1 cellular context compared by ENCODE assay signal in genomic region chr9:92298036-92298435, GRCh38.
TF ChIP-seq lines count a peak whose summit lies in the region.

No MANE protein-coding gene starts in this region.

TF ChIP-seq in GM12878, 131 proteins besides CTCF, POLR2A, EP300 and RAD21:
- TF ChIP-seq MAX (IDR thresholded peaks at IDR 0.05; ENCODE audit: low read depth, low read length), result no peak
- TF ChIP-seq, protein P1, sequence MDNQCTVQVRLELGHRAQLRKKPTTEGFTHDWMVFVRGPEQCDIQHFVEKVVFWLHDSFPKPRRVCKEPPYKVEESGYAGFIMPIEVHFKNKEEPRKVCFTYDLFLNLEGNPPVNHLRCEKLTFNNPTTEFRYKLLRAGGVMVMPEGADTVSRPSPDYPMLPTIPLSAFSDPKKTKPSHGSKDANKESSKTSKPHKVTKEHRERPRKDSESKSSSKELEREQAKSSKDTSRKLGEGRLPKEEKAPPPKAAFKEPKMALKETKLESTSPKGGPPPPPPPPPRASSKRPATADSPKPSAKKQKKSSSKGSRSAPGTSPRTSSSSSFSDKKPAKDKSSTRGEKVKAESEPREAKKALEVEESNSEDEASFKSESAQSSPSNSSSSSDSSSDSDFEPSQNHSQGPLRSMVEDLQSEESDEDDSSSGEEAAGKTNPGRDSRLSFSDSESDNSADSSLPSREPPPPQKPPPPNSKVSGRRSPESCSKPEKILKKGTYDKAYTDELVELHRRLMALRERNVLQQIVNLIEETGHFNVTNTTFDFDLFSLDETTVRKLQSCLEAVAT (IDR thresholded peaks at IDR 0.05), result no peak
- TF ChIP-seq, protein P2, sequence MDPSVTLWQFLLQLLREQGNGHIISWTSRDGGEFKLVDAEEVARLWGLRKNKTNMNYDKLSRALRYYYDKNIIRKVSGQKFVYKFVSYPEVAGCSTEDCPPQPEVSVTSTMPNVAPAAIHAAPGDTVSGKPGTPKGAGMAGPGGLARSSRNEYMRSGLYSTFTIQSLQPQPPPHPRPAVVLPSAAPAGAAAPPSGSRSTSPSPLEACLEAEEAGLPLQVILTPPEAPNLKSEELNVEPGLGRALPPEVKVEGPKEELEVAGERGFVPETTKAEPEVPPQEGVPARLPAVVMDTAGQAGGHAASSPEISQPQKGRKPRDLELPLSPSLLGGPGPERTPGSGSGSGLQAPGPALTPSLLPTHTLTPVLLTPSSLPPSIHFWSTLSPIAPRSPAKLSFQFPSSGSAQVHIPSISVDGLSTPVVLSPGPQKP (IDR thresholded peaks at IDR 0.05; ENCODE audit: low read depth, low read length), result no peak
- no peak for TF ChIP-seq KLF5 (IDR thresholded peaks at IDR 0.05; ENCODE audit: partially characterized antibody)
- TF ChIP-seq IKZF2 (IDR thresholded peaks at IDR 0.05), result no peak
- TF ChIP-seq TARDBP (IDR thresholded peaks at IDR 0.05; ENCODE audit: borderline replicate concordance), result no peak
- TF ChIP-seq, protein P3, sequence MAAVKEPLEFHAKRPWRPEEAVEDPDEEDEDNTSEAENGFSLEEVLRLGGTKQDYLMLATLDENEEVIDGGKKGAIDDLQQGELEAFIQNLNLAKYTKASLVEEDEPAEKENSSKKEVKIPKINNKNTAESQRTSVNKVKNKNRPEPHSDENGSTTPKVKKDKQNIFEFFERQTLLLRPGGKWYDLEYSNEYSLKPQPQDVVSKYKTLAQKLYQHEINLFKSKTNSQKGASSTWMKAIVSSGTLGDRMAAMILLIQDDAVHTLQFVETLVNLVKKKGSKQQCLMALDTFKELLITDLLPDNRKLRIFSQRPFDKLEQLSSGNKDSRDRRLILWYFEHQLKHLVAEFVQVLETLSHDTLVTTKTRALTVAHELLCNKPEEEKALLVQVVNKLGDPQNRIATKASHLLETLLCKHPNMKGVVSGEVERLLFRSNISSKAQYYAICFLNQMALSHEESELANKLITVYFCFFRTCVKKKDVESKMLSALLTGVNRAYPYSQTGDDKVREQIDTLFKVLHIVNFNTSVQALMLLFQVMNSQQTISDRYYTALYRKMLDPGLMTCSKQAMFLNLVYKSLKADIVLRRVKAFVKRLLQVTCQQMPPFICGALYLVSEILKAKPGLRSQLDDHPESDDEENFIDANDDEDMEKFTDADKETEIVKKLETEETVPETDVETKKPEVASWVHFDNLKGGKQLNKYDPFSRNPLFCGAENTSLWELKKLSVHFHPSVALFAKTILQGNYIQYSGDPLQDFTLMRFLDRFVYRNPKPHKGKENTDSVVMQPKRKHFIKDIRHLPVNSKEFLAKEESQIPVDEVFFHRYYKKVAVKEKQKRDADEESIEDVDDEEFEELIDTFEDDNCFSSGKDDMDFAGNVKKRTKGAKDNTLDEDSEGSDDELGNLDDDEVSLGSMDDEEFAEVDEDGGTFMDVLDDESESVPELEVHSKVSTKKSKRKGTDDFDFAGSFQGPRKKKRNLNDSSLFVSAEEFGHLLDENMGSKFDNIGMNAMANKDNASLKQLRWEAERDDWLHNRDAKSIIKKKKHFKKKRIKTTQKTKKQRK (IDR thresholded peaks at IDR 0.05; ENCODE audit: low read depth, low read length), result no peak
- TF ChIP-seq CHD1 (IDR thresholded peaks at IDR 0.05; ENCODE audit: low read depth, low read length), result no peak
- TF ChIP-seq ETV6 (conservative IDR thresholded peaks at IDR 0.05 in 1 of 2, IDR thresholded peaks at IDR 0.05 in 1 of 2; ENCODE audit: borderline replicate concordance in 1 of 2, low read depth in 1 of 2), result no peak
- no peak for TF ChIP-seq DPF2 (IDR thresholded peaks at IDR 0.05)
- no peak for TF ChIP-seq PAX8 (IDR thresholded peaks at IDR 0.05)
- TF ChIP-seq, protein P4, sequence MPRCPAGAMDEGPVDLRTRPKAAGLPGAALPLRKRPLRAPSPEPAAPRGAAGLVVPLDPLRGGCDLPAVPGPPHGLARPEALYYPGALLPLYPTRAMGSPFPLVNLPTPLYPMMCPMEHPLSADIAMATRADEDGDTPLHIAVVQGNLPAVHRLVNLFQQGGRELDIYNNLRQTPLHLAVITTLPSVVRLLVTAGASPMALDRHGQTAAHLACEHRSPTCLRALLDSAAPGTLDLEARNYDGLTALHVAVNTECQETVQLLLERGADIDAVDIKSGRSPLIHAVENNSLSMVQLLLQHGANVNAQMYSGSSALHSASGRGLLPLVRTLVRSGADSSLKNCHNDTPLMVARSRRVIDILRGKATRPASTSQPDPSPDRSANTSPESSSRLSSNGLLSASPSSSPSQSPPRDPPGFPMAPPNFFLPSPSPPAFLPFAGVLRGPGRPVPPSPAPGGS (IDR thresholded peaks at IDR 0.05; ENCODE audit: borderline replicate concordance, insufficient read depth, low read depth, low read length, poor library complexity, severe bottlenecking), result no peak
- no peak for TF ChIP-seq ZNF274 (IDR thresholded peaks at IDR 0.05; ENCODE audit: insufficient read depth, insufficient read length)
TF ChIP-seq in GM12878: peak in this region for 0.
